In the genomic region with DNA sequence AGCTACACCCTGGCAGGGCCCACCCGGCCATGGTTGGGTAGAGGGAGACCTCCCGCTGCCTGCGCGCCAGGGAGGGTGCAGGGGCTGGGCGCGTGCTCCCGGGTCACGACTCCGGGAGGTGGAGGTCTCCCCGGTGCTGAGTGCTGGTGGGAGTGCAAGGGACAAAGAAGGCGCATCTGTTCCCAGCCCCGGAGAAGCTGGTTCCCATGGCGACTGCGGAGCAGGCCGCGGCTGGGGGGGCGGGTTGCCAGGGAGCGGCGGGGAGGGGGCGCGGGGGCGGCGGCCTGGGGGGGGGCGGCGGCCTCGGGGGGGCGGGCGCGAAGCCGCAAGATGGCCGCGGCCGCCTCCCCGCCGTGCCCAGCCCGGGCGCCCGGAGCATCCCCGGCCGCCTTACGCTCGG, we compare ENCODE assay signal across 1 cellular context.
TF ChIP-seq lines count a peak whose summit lies in the region.

No MANE protein-coding gene starts in this region.

TF ChIP-seq in H1, 55 proteins besides CTCF, POLR2A, EP300 and RAD21:
- TF ChIP-seq CBX5 (IDR thresholded peaks at IDR 0.05; ENCODE audit: low read depth, low read length) = no peak
- TF ChIP-seq GTF2F1 (IDR thresholded peaks at IDR 0.05; ENCODE audit: borderline replicate concordance, low read depth, low read length) = no peak
- TF ChIP-seq RFX5 (IDR thresholded peaks at IDR 0.05; ENCODE audit: borderline replicate concordance, low read depth, low read length) = no peak
- no peak for TF ChIP-seq EGR1 (IDR thresholded peaks at IDR 0.05; ENCODE audit: borderline replicate concordance, low read depth, low read length)
- no peak for TF ChIP-seq SRF (IDR thresholded peaks at IDR 0.05; ENCODE audit: low read depth, low read length)
- no peak for TF ChIP-seq HDAC6 (IDR thresholded peaks at IDR 0.05; ENCODE audit: low read depth, low read length)
